In genomic region chr17:41619934-41620582, GRCh38 we compare ENCODE assay signal across 12 cellular contexts. TPM values are rescaled to one million over a fixed set of nuclear protein-coding genes. Genes with fewer than 3 reads are reported as not detected.
A peak's percentile ranks its signal among the peaks of the same experiment; 100 is the strongest.
DNase-seq lines count a peak whose midpoint lies in the region; ATAC-seq, FAIRE-seq and TF ChIP-seq lines count a peak whose summit lies in the region.
"Not testable (repeated sequence)": the region's sequence is repeated elsewhere in the genome, so short reads cannot be mapped to it uniquely, and the experiment has no call there.
"Had no signal": no experiment of that assay in that cellular context is flagged by ENCODE, and none has a peak within 500 bp of the region (broad histone marks: within the 10 kb centered on the region; RNA-seq: fewer than 3 reads in every experiment).

No MANE protein-coding gene starts in this region.

- not testable (repeated sequence) for H3K27ac ChIP-seq in astrocyte (ENCODE audit: low read depth, low read length); smooth muscle cell (ENCODE audit: low read depth)

- H3K79me2 ChIP-seq in astrocyte (ENCODE audit: insufficient read depth, low read length); smooth muscle cell (ENCODE audit: low read depth): not testable (repeated sequence)

- FAIRE-seq in astrocyte (lab: Jason Lieb, UNC): not testable (repeated sequence)

- H3K36me3 Mint-ChIP-seq in Calu3 (ENCODE audit: insufficient read depth, unreplicated experiment) (peaks cover 72% of the 10 kb centered on the region), chondrocyte (ENCODE audit: low read depth) (peaks cover 10% of the 10 kb centered on the region)
- not testable (repeated sequence) for H3K36me3 Mint-ChIP-seq in T-cell; astrocyte (ENCODE audit: low read depth, unreplicated experiment); nephron progenitor cell (ENCODE audit: low read depth)

- not testable (repeated sequence) for H3K4me1 ChIP-seq in astrocyte (ENCODE audit: insufficient read depth, low read length); smooth muscle cell (ENCODE audit: low read depth)

- ATAC-seq in T-cell (replicated peaks in 1 of 4): not testable (repeated sequence)

- TF ChIP-seq CTCF in Calu3 (IDR thresholded peaks at IDR 0.05; ENCODE audit: unreplicated experiment); astrocyte (IDR thresholded peaks at IDR 0.05; ENCODE audit: insufficient read depth, low read depth, low read length); chondrocyte (IDR thresholded peaks at IDR 0.05); nephron progenitor cell (IDR thresholded peaks at IDR 0.05); smooth muscle cell (IDR thresholded peaks at IDR 0.05; ENCODE audit: borderline replicate concordance, insufficient read depth, poor library complexity, severe bottlenecking): not testable (repeated sequence)

- DNase-seq in Calu3; T-cell; astrocyte (ENCODE audit: low read depth); nephron progenitor cell; smooth muscle cell (lab: John Stamatoyannopoulos, UW; ENCODE audit: unreplicated experiment): not testable (repeated sequence)
- peak; percentile 51 for DNase-seq in chondrocyte (ENCODE audit: low spot score)
- peak; percentile 69 for DNase-seq in islet precursor cell

- H3K27ac Mint-ChIP-seq in Calu3 (ENCODE audit: unreplicated experiment) (peak overlapping the region; percentile 25), T-cell (peak overlapping the region; percentile 17 to 48), chondrocyte (ENCODE audit: unreplicated experiment) (peak overlapping the region; percentile 63), nephron progenitor cell (peak overlapping the region; percentile 34)
- not testable (repeated sequence) for H3K27ac Mint-ChIP-seq in astrocyte (ENCODE audit: unreplicated experiment)

- WGBS in smooth muscle cell (ENCODE audit: low lambda C conversion rate): 84% methylated on average over 6 of the region's 6 CpGs

- H3K36me3 ChIP-seq in astrocyte (ENCODE audit: insufficient read depth, low read length); smooth muscle cell (ENCODE audit: low read depth): not testable (repeated sequence)

- H3K27me3 Mint-ChIP-seq in Calu3 (ENCODE audit: unreplicated experiment); chondrocyte (ENCODE audit: low read depth); nephron progenitor cell (ENCODE audit: low read depth, poor library complexity): not testable (repeated sequence)
- H3K27me3 Mint-ChIP-seq in T-cell: peaks cover 0 to 21% of the 10 kb centered on the region in 2 donors
- peaks cover 19% of the 10 kb centered on the region for H3K27me3 Mint-ChIP-seq in astrocyte (ENCODE audit: low read depth, unreplicated experiment)

- not testable (repeated sequence) for H3K9me3 ChIP-seq in astrocyte (ENCODE audit: insufficient read depth, low read depth, low read length); smooth muscle cell (replicated peaks; ENCODE audit: low read depth)

- not testable (repeated sequence) for H3K4me2 ChIP-seq in astrocyte (ENCODE audit: low read length)
- peak overlapping the region; percentile 65 for H3K4me2 ChIP-seq in smooth muscle cell

- not testable (repeated sequence) for BruUV-seq in Calu3 (replicated peaks; lab: Mats Ljungman, UMichigan)

- not testable (repeated sequence) for H4K20me1 ChIP-seq in astrocyte (ENCODE audit: insufficient read depth, low read length)
- peaks cover 13% of the 10 kb centered on the region for H4K20me1 ChIP-seq in smooth muscle cell (ENCODE audit: low read depth)

- H3K4me1 Mint-ChIP-seq in Calu3 (ENCODE audit: low read depth, unreplicated experiment) (peaks cover 47% of the 10 kb centered on the region), astrocyte (ENCODE audit: low read depth, unreplicated experiment) (peaks cover 11% of the 10 kb centered on the region), chondrocyte (ENCODE audit: low read depth) (peaks cover 63% of the 10 kb centered on the region), nephron progenitor cell (peaks cover 51% of the 10 kb centered on the region)
- not testable (repeated sequence) for H3K4me1 Mint-ChIP-seq in T-cell

- not testable (repeated sequence) for H3K27me3 ChIP-seq in astrocyte (ENCODE audit: insufficient read depth, low read length); smooth muscle cell (ENCODE audit: low read depth)

- not testable (repeated sequence) for H3K9ac ChIP-seq in astrocyte (ENCODE audit: low read length); smooth muscle cell (ENCODE audit: low read depth)

- H2AFZ ChIP-seq in astrocyte (ENCODE audit: low read depth, low read length); smooth muscle cell (ENCODE audit: low read depth): not testable (repeated sequence)

- H3K4me3 ChIP-seq in astrocyte (ENCODE audit: insufficient read depth, low read depth, low read length); smooth muscle cell: not testable (repeated sequence)

- not testable (repeated sequence) for H3K9me3 Mint-ChIP-seq in Calu3 (ENCODE audit: low read depth, unreplicated experiment); T-cell; astrocyte (ENCODE audit: unreplicated experiment); chondrocyte (ENCODE audit: low read depth); nephron progenitor cell

- CTCF ChIA-PET in Calu3 (lab: Charles Lee): interaction anchor here (0.6 to 1.2 kb wide), 6 partner anchors 26 to 1413 kb away, joined by 3 to 4 read pairs (median 4); no protein-coding TSS in a partner anchor
- CTCF ChIA-PET in T-cell (lab: Charles Lee): not testable (repeated sequence)

- not testable (repeated sequence) for H3K4me3 Mint-ChIP-seq in Calu3 (ENCODE audit: low read depth, unreplicated experiment); T-cell; chondrocyte (ENCODE audit: unreplicated experiment); nephron progenitor cell
- H3K4me3 Mint-ChIP-seq in astrocyte (ENCODE audit: unreplicated experiment): peak overlapping the region; percentile 45

- POLR2A ChIA-PET in T-cell (lab: Charles Lee): not testable (repeated sequence)

- not testable (repeated sequence) for H3F3A ChIP-seq in smooth muscle cell (ENCODE audit: low read depth)

- intact Hi-C loops in Calu3 (cut with micrococcal nuclease; ENCODE audit: unreplicated experiment): not testable (repeated sequence)

RNA-seq across cellular contexts. Expression of gene KRT17, which starts 4.3 kb away (rescaled TPM):
- total RNA-seq in Calu3 (2022) (472 and 593 TPM in 2 replicates), T-cell (not detected), astrocyte (21.4 and 28.3 TPM in 2 replicates), chondrocyte (183 to 261 TPM (median 258 TPM) in 3 replicates), smooth muscle cell (1,301 and 1,591 TPM in 2 replicates)
- 869 and 2,544 TPM in 2 replicates for polyA plus RNA-seq in smooth muscle cell
- polyA plus RNA-seq: CD8-positive, alpha-beta memory T cell had no signal

RNA-seq across cellular contexts. Expression of gene KRT16, which starts 7.5 kb away (rescaled TPM):
- total RNA-seq in Calu3 (2022): 3.8 and 4.2 TPM in 2 replicates
- not detected for total RNA-seq in T-cell
- total RNA-seq in astrocyte: 0.79 and 1.3 TPM in 2 replicates
- total RNA-seq in chondrocyte: 3.9 to 5.9 TPM (median 5.5 TPM) in 3 replicates
- 404 and 521 TPM in 2 replicates for total RNA-seq in smooth muscle cell
- 304 and 399 TPM in 2 replicates for polyA plus RNA-seq in smooth muscle cell
- total RNA-seq: Caco-2; CD8-positive, alpha-beta memory T cell; H9 had no signal
- polyA plus RNA-seq: AG04450; CD8-positive, alpha-beta memory T cell had no signal

RNA-seq across cellular contexts. Expression of gene KRT14, which starts 33.4 kb away (rescaled TPM):
- 3.8 and 12.2 TPM in 2 replicates for total RNA-seq in Calu3 (2022)
- not detected for total RNA-seq in T-cell
- 1.0 and 2.2 TPM in 2 replicates for total RNA-seq in astrocyte
- 0.23 to 0.94 TPM (median 0.32 TPM) in 3 replicates for total RNA-seq in chondrocyte
- total RNA-seq in smooth muscle cell: 235 and 348 TPM in 2 replicates
- polyA plus RNA-seq in smooth muscle cell: 193 and 492 TPM in 2 replicates
- total RNA-seq: Caco-2; CD8-positive, alpha-beta memory T cell; H9 had no signal
- polyA plus RNA-seq: AG04450; CD8-positive, alpha-beta memory T cell had no signal

RNA-seq across cellular contexts. Expression of gene KRT9, which starts 48.2 kb away (rescaled TPM):
- total RNA-seq in Calu3 (2022) (not detected in 2 replicates), T-cell (not detected), astrocyte (0.09 TPM in 1 of 2 replicates, not detected in the other), chondrocyte (not detected in 3 replicates), smooth muscle cell (0.22 and 1.3 TPM in 2 replicates)
- polyA plus RNA-seq in smooth muscle cell: not detected in 2 replicates
- total RNA-seq: Caco-2; CD8-positive, alpha-beta memory T cell; H9 had no signal
- polyA plus RNA-seq: AG04450; BJ; CD8-positive, alpha-beta memory T cell had no signal

Comparison
In these comparisons a context has a peak if more than half of its experiments do, and no peak if none do; other contexts are left out.
1. RNA of gene KRT17, which starts 4.3 kb away (total RNA-seq): 1,301 to 1,591 TPM in smooth muscle cell, 472 to 593 TPM in Calu3, 183 to 261 TPM in chondrocyte and 21.4 to 28.3 TPM in astrocyte; not detected in T-cell; every median in the first group is over 10 times any median in the second.
2. RNA of gene KRT16, which starts 7.5 kb away (total RNA-seq): 404 to 521 TPM in smooth muscle cell; 3.9 to 5.9 TPM in chondrocyte, 3.8 to 4.2 TPM in Calu3, 0.79 to 1.3 TPM in astrocyte and not detected in T-cell; every median in the first group is over 10 times any median in the second.
3. RNA of gene KRT14, which starts 33.4 kb away (total RNA-seq): 235 to 348 TPM in smooth muscle cell; 3.8 to 12.2 TPM in Calu3, 1.0 to 2.2 TPM in astrocyte, 0.23 to 0.94 TPM in chondrocyte and not detected in T-cell; every median in the first group is over 10 times any median in the second.